ENCODE assay signal across 8 cellular contexts in genomic region chr3:11717768-11718581, GRCh38.
A peak's percentile ranks its signal among the peaks of the same experiment; 100 is the strongest.
DNase-seq lines count a peak whose midpoint lies in the region; ATAC-seq and TF ChIP-seq lines count a peak whose summit lies in the region.

No MANE protein-coding gene starts in this region.

- H3K36me3 ChIP-seq in Caco-2 (ENCODE audit: control insufficient read depth, insufficient read depth, low read length) (no peaks in the 10 kb centered on the region), mesenchymal stem cell (ENCODE audit: control insufficient read depth in 1 of 2, insufficient read depth in 2 of 2, low read depth in 1 of 2, low read length in 2 of 2) (no peaks in the 10 kb centered on the region)

- H3K27me3 Mint-ChIP-seq in Caco-2 (ENCODE audit: insufficient read depth, unreplicated experiment), result no peaks in the 10 kb centered on the region

- H3K23ac ChIP-seq in mesenchymal stem cell (ENCODE audit: low read length in 2 of 2), result no peak overlapping the region

- POLR2A ChIA-PET in Caco-2 (lab: Charles Lee), result no interaction called here

- H3K4me2 ChIP-seq in mesenchymal stem cell (ENCODE audit: low read length, poor library complexity, severe bottlenecking), result peak overlapping the region; percentile 98

- H4K91ac ChIP-seq in mesenchymal stem cell (ENCODE audit: low read length), result no peak overlapping the region

- no peak overlapping the region for H2BK12ac ChIP-seq in mesenchymal stem cell (ENCODE audit: low read length in 2 of 2)

- no peak overlapping the region for H3K4ac ChIP-seq in mesenchymal stem cell (ENCODE audit: low read depth in 1 of 2, low read length in 2 of 2)

- H3K4me1 Mint-ChIP-seq in Caco-2 (ENCODE audit: low read depth, unreplicated experiment), result peaks cover 20% of the 10 kb centered on the region

- peak overlapping the region; percentile 94 for H3K4me3 Mint-ChIP-seq in Caco-2 (ENCODE audit: unreplicated experiment)

- no peak overlapping the region for H3K14ac ChIP-seq in mesenchymal stem cell (ENCODE audit: low read length in 2 of 2)

- H2BK120ac ChIP-seq in mesenchymal stem cell (ENCODE audit: low read depth, low read length), result no peak overlapping the region

- peaks cover 15% of the 10 kb centered on the region for H3K79me1 ChIP-seq in mesenchymal stem cell (replicated peaks; ENCODE audit: low read length, poor library complexity, severe bottlenecking)

- in situ Hi-C loops in KBM-7 (cut with MboI; ENCODE audit: low pct_unique_long_range_greater_than_20kb, low sequenced_read_pairs), result no loop called here

- H3K9ac ChIP-seq in mesenchymal stem cell (ENCODE audit: low read length), result peak overlapping the region; percentile 91

- H3K18ac ChIP-seq in mesenchymal stem cell (ENCODE audit: low read depth in 1 of 2, low read length in 2 of 2), result peak overlapping the region in 1 of 2 experiments; percentile 38

- H3K27ac ChIP-seq in mesenchymal stem cell (ENCODE audit: low read length, poor library complexity, severe bottlenecking), result peak overlapping the region; percentile 93

- H3K36me3 Mint-ChIP-seq in Caco-2 (ENCODE audit: insufficient read depth, unreplicated experiment), result peaks cover 19% of the 10 kb centered on the region

- H2BK5ac ChIP-seq in mesenchymal stem cell (ENCODE audit: low read depth, low read length, poor library complexity, severe bottlenecking), result no peak overlapping the region

- TSS peak; percentile 43 for BruUV-seq in Caco-2 (replicated peaks; lab: Mats Ljungman, UMichigan)

- H3K4me1 ChIP-seq in Caco-2 (peaks cover 22% of the 10 kb centered on the region), mesenchymal stem cell (ENCODE audit: control insufficient read depth, insufficient read depth, low read depth, low read length) (peaks cover 9% of the 10 kb centered on the region)

- 3% methylated on average over 6 of the region's 9 CpGs for WGBS in mesenchymal stem cell

- peak in 1 of 2 experiments; percentile 22 for DNase-seq in Caco-2
- no peak for DNase-seq in LNCaP clone FGC (ENCODE audit: low read depth)
- peak; percentile 63 to 69 for DNase-seq in cardiac fibroblast (ENCODE audit: low read depth in 2 of 2)
- peak; percentile 78 for DNase-seq in mesenchymal stem cell
- no peak for DNase-seq in UCSD-AML1 (lab: John Stamatoyannopoulos, UW; ENCODE audit: unreplicated experiment)
- DNase-seq in KBM-7, result no peak
- no peak for DNase-seq in HuH-7.5 (ENCODE audit: low spot score)

- no peak overlapping the region for H2AK5ac ChIP-seq in mesenchymal stem cell (ENCODE audit: low read length, severe bottlenecking)

- peak overlapping the region; percentile 86 for H3K27ac Mint-ChIP-seq in Caco-2 (ENCODE audit: unreplicated experiment)

- no peaks in the 10 kb centered on the region for H3K27me3 ChIP-seq in Caco-2 (replicated peaks; ENCODE audit: control insufficient read depth, insufficient read depth, low read length)
- no peaks in the 10 kb centered on the region for H3K27me3 ChIP-seq in mesenchymal stem cell (ENCODE audit: control insufficient read depth in 1 of 2, insufficient read depth in 1 of 2, low read length in 2 of 2)

- H3K4me3 ChIP-seq in Caco-2 (ENCODE audit: low read depth, low read length), result peak overlapping the region; percentile 98
- H3K4me3 ChIP-seq in LNCaP clone FGC (ENCODE audit: low read depth, low read length), result peak overlapping the region; percentile 69
- H3K4me3 ChIP-seq in cardiac fibroblast (replicated peaks in 1 of 2; ENCODE audit: low read depth in 2 of 2, low read length in 2 of 2), result peak overlapping the region; percentile 69 to 74
- peak overlapping the region in 1 of 2 experiments; percentile 86 for H3K4me3 ChIP-seq in mesenchymal stem cell (ENCODE audit: insufficient read depth in 1 of 2, low read depth in 1 of 2, low read length in 2 of 2)

- H4K8ac ChIP-seq in mesenchymal stem cell (ENCODE audit: low read length), result no peak overlapping the region

- no peaks in the 10 kb centered on the region for H3K9me3 Mint-ChIP-seq in Caco-2 (ENCODE audit: unreplicated experiment)

- ATAC-seq in GM21381 (IDR thresholded peaks at IDR 0.05; ENCODE audit: unreplicated experiment), result peak; percentile 2

- CTCF ChIA-PET in Caco-2 (lab: Charles Lee), result no interaction called here

- H3K9me3 ChIP-seq in Caco-2, result no peaks in the 10 kb centered on the region
- no peaks in the 10 kb centered on the region for H3K9me3 ChIP-seq in mesenchymal stem cell (ENCODE audit: control insufficient read depth, low read length)

- no peak overlapping the region for H2AFZ ChIP-seq in mesenchymal stem cell (ENCODE audit: low read depth, low read length)

- TF ChIP-seq CTCF in Caco-2 (IDR thresholded peaks at IDR 0.05; ENCODE audit: insufficient read depth in 1 of 2, low read depth in 1 of 2, low read length in 1 of 2, severe bottlenecking in 1 of 2, unreplicated experiment in 1 of 2) (no peak), LNCaP clone FGC (IDR thresholded peaks at IDR 0.05; ENCODE audit: control insufficient read depth, extremely low read depth, insufficient read depth) (no peak), cardiac fibroblast (IDR thresholded peaks at IDR 0.05; ENCODE audit: low read depth, low read length) (no peak)

- no peak overlapping the region for H2BK15ac ChIP-seq in mesenchymal stem cell (ENCODE audit: low read depth, poor library complexity, severe bottlenecking)

- intact Hi-C loops in Caco-2 (cut with micrococcal nuclease; ENCODE audit: unreplicated experiment), result loop anchor here (2.0 kb wide), 1 partner anchor 75 kb away; the partner anchor contains the start of gene VGLL4

Comparison
In these comparisons a context has a peak if more than half of its experiments do, and no peak if none do; other contexts are left out.
1. DNase-seq: peak in cardiac fibroblast (2 of 2) and mesenchymal stem cell (single experiment); none in LNCaP clone FGC (single experiment), UCSD-AML1 (single experiment), KBM-7 (single experiment) and HuH-7.5 (single experiment).